In genomic region chr11:96196074-96196787, GRCh38 we compare ENCODE assay signal across 14 cellular contexts.
A peak's percentile ranks its signal among the peaks of the same experiment; 100 is the strongest.
DNase-seq lines count a peak whose midpoint lies in the region; ATAC-seq and TF ChIP-seq lines count a peak whose summit lies in the region.
"Had no signal": no experiment of that assay in that cellular context is flagged by ENCODE, and none has a peak within 500 bp of the region (broad histone marks: within the 10 kb centered on the region; RNA-seq: fewer than 3 reads in every experiment).

No MANE protein-coding gene starts in this region.

- ATAC-seq in activated CD8-positive, alpha-beta T cell treated with anti-CD3 and anti-CD28 coated beads for 36 hours = peak; percentile 48
- ATAC-seq in activated CD8-positive, alpha-beta T cell treated with anti-CD3 and anti-CD28 coated beads, Interleukin-2, amount 10 ng/mL, durations not matched to agents 7 days and 5 days = no peak
- ATAC-seq in body of pancreas (no peak), HG02870 (IDR thresholded peaks at IDR 0.05; ENCODE audit: unreplicated experiment) (no peak)
- ATAC-seq: A549, PC-3, psoas muscle had no signal

- no peaks in the 10 kb centered on the region for H3K27me3 Mint-ChIP-seq in activated CD8-positive, alpha-beta T cell treated with anti-CD3 and anti-CD28 coated beads for 36 hours
- H3K27me3 Mint-ChIP-seq in activated CD8-positive, alpha-beta T cell treated with anti-CD3 and anti-CD28 coated beads, Interleukin-2, amount 10 ng/mL, durations not matched to agents 7 days and 5 days (ENCODE audit: low read depth) = no peaks in the 10 kb centered on the region
- H3K27me3 Mint-ChIP-seq: CD4-positive, alpha-beta memory T cell had no signal

- H3K4me3 ChIP-seq in body of pancreas (no peak overlapping the region), mesodermal cell (ENCODE audit: extremely low read depth, insufficient read depth, low read length, poor library complexity, severe bottlenecking) (no peak overlapping the region), suprapubic skin (no peak overlapping the region), OCI-LY7 (ENCODE audit: low read depth, low read length, poor library complexity, severe bottlenecking) (no peak overlapping the region)
- H3K4me3 ChIP-seq: A549, psoas muscle had no signal

- H4K20me1 ChIP-seq in OCI-LY7 (ENCODE audit: insufficient read depth, low read length) = no peaks in the 10 kb centered on the region

- no TSS peak for BruUV-seq in OCI-LY7 (replicated peaks; lab: Mats Ljungman, UMichigan)

- CTCF ChIA-PET in activated CD8-positive, alpha-beta T cell treated with anti-CD3 and anti-CD28 coated beads for 36 hours (lab: Charles Lee) = interaction anchor here (0.9 to 1.2 kb wide), 2 partner anchors 41 to 146 kb away, joined by 3 read pairs; no protein-coding TSS in a partner anchor
- CTCF ChIA-PET in activated CD8-positive, alpha-beta T cell treated with anti-CD3 and anti-CD28 coated beads, Interleukin-2, amount 10 ng/mL, durations not matched to agents 7 days and 5 days (lab: Charles Lee) = interaction anchor here (1.1 to 2.1 kb wide), 3 partner anchors 10 to 147 kb away, joined by 3 to 10 read pairs (median 6); partner anchors contain the start of gene MAML2
- CTCF ChIA-PET in OCI-LY7 (lab: Charles Lee; ENCODE audit: unreplicated experiment) = no interaction called here

- intact Hi-C loops in activated CD8-positive, alpha-beta T cell treated with anti-CD3 and anti-CD28 coated beads for 36 hours (cut with micrococcal nuclease) = no loop called here
- intact Hi-C loops in body of pancreas (cut with DNase I) (no loop called here), OCI-LY7 (cut with micrococcal nuclease; ENCODE audit: unreplicated experiment) (no loop called here)

- 26% methylated on average over 8 of the region's 8 CpGs for WGBS in body of pancreas, 2 donors
- 72 to 86% methylated on average over 6 of the region's 8 CpGs for WGBS in mesodermal cell (ENCODE audit: insufficient coverage in 2 of 2), 2 experiments
- WGBS in suprapubic skin = 83% methylated on average over 8 of the region's 8 CpGs

- TF ChIP-seq CTCF in activated CD8-positive, alpha-beta T cell treated with anti-CD3 and anti-CD28 coated beads for 36 hours (IDR thresholded peaks at IDR 0.05) = no peak
- TF ChIP-seq CTCF in body of pancreas (IDR thresholded peaks at IDR 0.05) = no peak
- no peak for TF ChIP-seq CTCF in suprapubic skin (IDR thresholded peaks at IDR 0.05)
- TF ChIP-seq CTCF in OCI-LY7 (conservative IDR thresholded peaks at IDR 0.05; ENCODE audit: low read length) = no peak

- no peaks in the 10 kb centered on the region for H3K79me2 ChIP-seq in OCI-LY7 (ENCODE audit: insufficient read depth, low read depth, low read length)

- H3K9me3 Mint-ChIP-seq in activated CD8-positive, alpha-beta T cell treated with anti-CD3 and anti-CD28 coated beads for 36 hours = peaks cover 3% of the 10 kb centered on the region
- H3K9me3 Mint-ChIP-seq in activated CD8-positive, alpha-beta T cell treated with anti-CD3 and anti-CD28 coated beads, Interleukin-2, amount 10 ng/mL, durations not matched to agents 7 days and 5 days (ENCODE audit: insufficient read depth) = peaks cover 11% of the 10 kb centered on the region

- no peaks in the 10 kb centered on the region for H3K27me3 ChIP-seq in body of pancreas
- no peaks in the 10 kb centered on the region for H3K27me3 ChIP-seq in suprapubic skin

- H3K9me2 ChIP-seq in OCI-LY7 (ENCODE audit: insufficient read depth, low read length) = no peaks in the 10 kb centered on the region

- H3K4me2 ChIP-seq in OCI-LY7 (ENCODE audit: low read length) = no peak overlapping the region
- H3K4me2 ChIP-seq: A549 had no signal

- peaks cover 89% of the 10 kb centered on the region for H3K4me1 Mint-ChIP-seq in activated CD8-positive, alpha-beta T cell treated with anti-CD3 and anti-CD28 coated beads for 36 hours (ENCODE audit: low read depth)
- peaks cover 50% of the 10 kb centered on the region for H3K4me1 Mint-ChIP-seq in activated CD8-positive, alpha-beta T cell treated with anti-CD3 and anti-CD28 coated beads, Interleukin-2, amount 10 ng/mL, durations not matched to agents 7 days and 5 days (ENCODE audit: low read depth)

- H3K4me3 Mint-ChIP-seq in activated CD8-positive, alpha-beta T cell treated with anti-CD3 and anti-CD28 coated beads for 36 hours = no peak overlapping the region
- H3K4me3 Mint-ChIP-seq in activated CD8-positive, alpha-beta T cell treated with anti-CD3 and anti-CD28 coated beads, Interleukin-2, amount 10 ng/mL, durations not matched to agents 7 days and 5 days = no peak overlapping the region

- no peak overlapping the region for H2AFZ ChIP-seq in OCI-LY7 (ENCODE audit: low read length)

- no peak for TF ChIP-seq EP300 in suprapubic skin (IDR thresholded peaks at IDR 0.05)

- DNase-seq in activated CD8-positive, alpha-beta T cell treated with anti-CD3 and anti-CD28 coated beads for 36 hours = peak; percentile 39
- DNase-seq in activated CD8-positive, alpha-beta T cell treated with anti-CD3 and anti-CD28 coated beads, Interleukin-2, amount 10 ng/mL, durations not matched to agents 7 days and 5 days = no peak
- DNase-seq in body of pancreas = no peak
- no peak for DNase-seq in suprapubic skin (ENCODE audit: low spot score in 2 of 2)
- no peak for DNase-seq in globus pallidus (ENCODE audit: low spot score)
- no peak for DNase-seq in OCI-LY7 (ENCODE audit: low spot score)
- DNase-seq: CD4-positive, alpha-beta memory T cell; NCI-H146; PC-3; psoas muscle; stimulated activated CD4-positive, alpha-beta T cell treated with anti-CD3 and anti-CD28 coated beads, Interleukin-12 subunit alpha, Interleukin-12 subunit beta, amount 100 ng/mL, for 4 hours had no signal

- peaks cover 19% of the 10 kb centered on the region for H3K4me1 ChIP-seq in body of pancreas
- peaks cover 58% of the 10 kb centered on the region for H3K4me1 ChIP-seq in mesodermal cell (ENCODE audit: control insufficient read depth, insufficient read depth, low read length, poor library complexity, severe bottlenecking)
- peaks cover 40% of the 10 kb centered on the region for H3K4me1 ChIP-seq in suprapubic skin
- H3K4me1 ChIP-seq in OCI-LY7 (ENCODE audit: insufficient read depth, low read length, poor library complexity, severe bottlenecking) = peaks cover 15% of the 10 kb centered on the region
- H3K4me1 ChIP-seq: psoas muscle had no signal

- no peak for TF ChIP-seq POLR2A in body of pancreas (IDR thresholded peaks at IDR 0.05)
- TF ChIP-seq POLR2A in suprapubic skin (IDR thresholded peaks at IDR 0.05) = no peak

- no peaks in the 10 kb centered on the region for H3K9me3 ChIP-seq in body of pancreas
- H3K9me3 ChIP-seq in mesodermal cell (ENCODE audit: control insufficient read depth, low read length) = no peaks in the 10 kb centered on the region
- H3K9me3 ChIP-seq in suprapubic skin = no peaks in the 10 kb centered on the region
- no peaks in the 10 kb centered on the region for H3K9me3 ChIP-seq in OCI-LY7 (ENCODE audit: low read length)
- H3K9me3 ChIP-seq: A549, psoas muscle had no signal

- peak overlapping the region in 3 of 4 donors; percentile 23 to 43 (median 28) for H3K27ac ChIP-seq in body of pancreas
- H3K27ac ChIP-seq in mesodermal cell (ENCODE audit: low read depth, low read length, severe bottlenecking) = peak overlapping the region; percentile 63
- peak overlapping the region; percentile 64 for H3K27ac ChIP-seq in suprapubic skin
- no peak overlapping the region for H3K27ac ChIP-seq in OCI-LY7 (ENCODE audit: low read depth, low read length, poor library complexity, severe bottlenecking)
- H3K27ac ChIP-seq: A549, psoas muscle had no signal

- POLR2A ChIA-PET in activated CD8-positive, alpha-beta T cell treated with anti-CD3 and anti-CD28 coated beads for 36 hours (lab: Charles Lee) = interaction anchor here (0.6 to 0.9 kb wide), 3 partner anchors 9 to 163 kb away, joined by 3 read pairs; no protein-coding TSS in a partner anchor
- POLR2A ChIA-PET in activated CD8-positive, alpha-beta T cell treated with anti-CD3 and anti-CD28 coated beads, Interleukin-2, amount 10 ng/mL, durations not matched to agents 7 days and 5 days (lab: Charles Lee) = interaction anchor here (1.6 kb wide), 1 partner anchor 47 kb away, joined by 3 read pairs; no protein-coding TSS in a partner anchor
- POLR2A ChIA-PET in OCI-LY7 (lab: Charles Lee) = no interaction called here

- no peaks in the 10 kb centered on the region for H3K36me3 ChIP-seq in body of pancreas (replicated peaks in 1 of 2; ENCODE audit: insufficient read depth in 1 of 2, low read depth in 2 of 2)
- peaks cover 11% of the 10 kb centered on the region for H3K36me3 ChIP-seq in mesodermal cell (ENCODE audit: control insufficient read depth, insufficient read depth, low read length)
- H3K36me3 ChIP-seq in suprapubic skin = no peaks in the 10 kb centered on the region
- no peaks in the 10 kb centered on the region for H3K36me3 ChIP-seq in OCI-LY7 (ENCODE audit: insufficient read depth, low read length)

- H3K36me3 Mint-ChIP-seq in activated CD8-positive, alpha-beta T cell treated with anti-CD3 and anti-CD28 coated beads for 36 hours (ENCODE audit: low read depth) = peaks cover 41% of the 10 kb centered on the region
- H3K36me3 Mint-ChIP-seq in activated CD8-positive, alpha-beta T cell treated with anti-CD3 and anti-CD28 coated beads, Interleukin-2, amount 10 ng/mL, durations not matched to agents 7 days and 5 days (ENCODE audit: low read depth) = peaks cover 47% of the 10 kb centered on the region

- H3K27ac Mint-ChIP-seq in activated CD8-positive, alpha-beta T cell treated with anti-CD3 and anti-CD28 coated beads for 36 hours = peak overlapping the region; percentile 11
- H3K27ac Mint-ChIP-seq in activated CD8-positive, alpha-beta T cell treated with anti-CD3 and anti-CD28 coated beads, Interleukin-2, amount 10 ng/mL, durations not matched to agents 7 days and 5 days = no peak overlapping the region
